In genomic region chr10:15670880-15671279, GRCh38 we compare ENCODE assay signal across 28 cellular contexts. TPM values are rescaled to one million over a fixed set of nuclear protein-coding genes. Genes with fewer than 3 reads are reported as not detected.
A peak's percentile ranks its signal among the peaks of the same experiment; 100 is the strongest.
DNase-seq lines count a peak whose midpoint lies in the region; ATAC-seq, FAIRE-seq and TF ChIP-seq lines count a peak whose summit lies in the region.
"Had no signal": no experiment of that assay in that cellular context is flagged by ENCODE, and none has a peak within 500 bp of the region (broad histone marks: within the 10 kb centered on the region; RNA-seq: fewer than 3 reads in every experiment).

No MANE protein-coding gene starts in this region.

- TF ChIP-seq EP300 in A549 (IDR thresholded peaks at IDR 0.05): no peak
- TF ChIP-seq EP300 in K562 (IDR thresholded peaks at IDR 0.05; ENCODE audit: low read length): no peak

- H3K4me3 ChIP-seq in A549 (no peak overlapping the region), K562 (no peak overlapping the region), neutrophil (ENCODE audit: low read depth in 1 of 2, low read length in 1 of 2) (no peak overlapping the region)
- H3K4me3 ChIP-seq: BLaER1, GM12878 had no signal

- H3K27me3 Mint-ChIP-seq in activated CD4-positive, alpha-beta T cell treated with anti-CD3 and anti-CD28 coated beads, Interleukin-2, amount 10 ng/mL, durations not matched to agents 24 days and 14 days: no peaks in the 10 kb centered on the region
- peaks cover 9% of the 10 kb centered on the region for H3K27me3 Mint-ChIP-seq in activated CD4-positive, alpha-beta T cell treated with anti-CD3 and anti-CD28 coated beads for 36 hours

- WGBS in A549 (ENCODE audit: missing lambda C conversion rate): 4% methylated on average over 5 of the region's 5 CpGs
- WGBS in K562 (ENCODE audit: insufficient coverage, low coverage, missing lambda C conversion rate): 8% methylated on average over 5 of the region's 5 CpGs

- TF ChIP-seq RAD21 in A549 (conservative IDR thresholded peaks at IDR 0.05 in 1 of 2, IDR thresholded peaks at IDR 0.05 in 1 of 2) (no peak), K562 (CRISPR knock-in tag; conservative IDR thresholded peaks at IDR 0.05 in 1 of 2, IDR thresholded peaks at IDR 0.05 in 1 of 2) (no peak)

- H3K36me3 ChIP-seq in K562 (ENCODE audit: control insufficient read depth, insufficient read depth, low read length) (no peaks in the 10 kb centered on the region), neutrophil (no peaks in the 10 kb centered on the region)
- H3K36me3 ChIP-seq: BE2C had no signal

- H3K4me2 ChIP-seq in A549 (no peak overlapping the region), K562 (ENCODE audit: insufficient read depth, low read length) (no peak overlapping the region)
- H3K4me2 ChIP-seq: BLaER1 had no signal

- ATAC-seq in activated CD4-positive, alpha-beta T cell treated with anti-CD3 and anti-CD28 coated beads for 36 hours: no peak
- no peak for ATAC-seq in A549
- ATAC-seq in K562: no peak
- ATAC-seq in activated naive CD4-positive, alpha-beta T cell treated with anti-CD3 and anti-CD28 coated beads, Interleukin-2, amount 50 U/mL, for 72 hours: no peak
- ATAC-seq: GM12878 had no signal

- DNase-seq in activated CD4-positive, alpha-beta T cell treated with anti-CD3 and anti-CD28 coated beads, Interleukin-2, amount 10 ng/mL, durations not matched to agents 24 days and 14 days: peak; percentile 9
- DNase-seq in activated CD4-positive, alpha-beta T cell treated with anti-CD3 and anti-CD28 coated beads for 36 hours: no peak
- DNase-seq in A549 (ENCODE audit: low read depth in 1 of 2, low spot score in 1 of 2) (no peak), K562 (ENCODE audit: extremely low read depth in 1 of 4, low spot score in 3 of 4) (no peak), NCI-H82 treated with DMSO at 0.1 percent for 48 hours (lab: John Stamatoyannopoulos, UW; ENCODE audit: unreplicated experiment) (no peak)
- DNase-seq in activated naive CD4-positive, alpha-beta T cell treated with anti-CD3 and anti-CD28 coated beads, Interleukin-2, amount 50 U/mL, for 72 hours (ENCODE audit: low spot score in 2 of 2): no peak
- DNase-seq: ACHN; BE2C; C1 segment of cervical spinal cord; CD4-positive, alpha-beta memory T cell; CD4-positive, CD25-positive, alpha-beta regulatory T cell; CD8-positive, alpha-beta memory T cell; COR-L47; DMS 273 treated with DMSO at 0.1 percent for 48 hours; DMS153; DMS53; DMS79; DND-41; EL; GDM1 had no signal

- intact Hi-C loops in activated CD4-positive, alpha-beta T cell treated with anti-CD3 and anti-CD28 coated beads, Interleukin-2, amount 10 ng/mL, durations not matched to agents 24 days and 14 days (cut with micrococcal nuclease): no loop called here
- intact Hi-C loops in activated CD4-positive, alpha-beta T cell treated with anti-CD3 and anti-CD28 coated beads for 36 hours (cut with DNase I, micrococcal nuclease): no loop called here
- intact Hi-C loops in K562 (cut with micrococcal nuclease): no loop called here

- no peak overlapping the region for H3K27ac ChIP-seq in A549
- H3K27ac ChIP-seq in K562 (ENCODE audit: extremely low read depth, low read depth, low read length): no peak overlapping the region
- peak overlapping the region; percentile 65 for H3K27ac ChIP-seq in neutrophil
- H3K27ac ChIP-seq: 22Rv1, BLaER1 had no signal

- H3K27ac Mint-ChIP-seq in activated CD4-positive, alpha-beta T cell treated with anti-CD3 and anti-CD28 coated beads, Interleukin-2, amount 10 ng/mL, durations not matched to agents 24 days and 14 days: no peak overlapping the region
- no peak overlapping the region for H3K27ac Mint-ChIP-seq in activated CD4-positive, alpha-beta T cell treated with anti-CD3 and anti-CD28 coated beads for 36 hours
- no peak overlapping the region for H3K27ac Mint-ChIP-seq in activated naive CD4-positive, alpha-beta T cell treated with anti-CD3 and anti-CD28 coated beads, Interleukin-2, amount 50 U/mL, for 72 hours
- H3K27ac Mint-ChIP-seq: CD14-positive monocyte; CD4-positive, alpha-beta memory T cell; CD8-positive, alpha-beta memory T cell had no signal

- no peaks in the 10 kb centered on the region for H4K20me1 ChIP-seq in K562 (replicated peaks; ENCODE audit: control insufficient read depth, insufficient read depth, low read length)
- H4K20me1 ChIP-seq: BLaER1 had no signal

- H3K4me1 ChIP-seq in A549: no peaks in the 10 kb centered on the region
- no peaks in the 10 kb centered on the region for H3K4me1 ChIP-seq in K562 (replicated peaks in 1 of 2; ENCODE audit: control insufficient read depth in 2 of 2, insufficient read depth in 2 of 2, low read length in 2 of 2)
- peaks cover 38 to 42% of the 10 kb centered on the region in 2 experiments for H3K4me1 ChIP-seq in neutrophil (ENCODE audit: control insufficient read depth in 1 of 2, insufficient read depth in 1 of 2, low read depth in 1 of 2, low read length in 1 of 2)
- H3K4me1 ChIP-seq: BE2C, BLaER1 had no signal

- TF ChIP-seq CTCF in A549 (IDR thresholded peaks at IDR 0.05) (no peak), K562 (IDR thresholded peaks at IDR 0.05 in 2 of 3, conservative IDR thresholded peaks at IDR 0.05 in 1 of 3; ENCODE audit: insufficient read depth in 2 of 3, low read depth in 1 of 3, low read length in 3 of 3) (no peak), neutrophil (IDR thresholded peaks at IDR 0.05) (no peak)

- H3K9me3 Mint-ChIP-seq in activated CD4-positive, alpha-beta T cell treated with anti-CD3 and anti-CD28 coated beads, Interleukin-2, amount 10 ng/mL, durations not matched to agents 24 days and 14 days: peaks cover 7% of the 10 kb centered on the region
- H3K9me3 Mint-ChIP-seq in activated CD4-positive, alpha-beta T cell treated with anti-CD3 and anti-CD28 coated beads for 36 hours (ENCODE audit: low read depth): peaks cover 1% of the 10 kb centered on the region
- H3K9me3 Mint-ChIP-seq in activated naive CD4-positive, alpha-beta T cell treated with anti-CD3 and anti-CD28 coated beads, Interleukin-2, amount 50 U/mL, for 72 hours: peaks cover 0 to 4% of the 10 kb centered on the region in 2 donors

- H3K27me3 ChIP-seq in K562 (ENCODE audit: control insufficient read depth in 2 of 2, insufficient read depth in 2 of 2, low read length in 2 of 2) (no peaks in the 10 kb centered on the region; a peak in 1 of 5 replicates), neutrophil (no peaks in the 10 kb centered on the region)
- H3K27me3 ChIP-seq: BE2C, BLaER1 had no signal

- FAIRE-seq in A549 (lab: Jason Lieb, UNC) (no peak), K562 (lab: Jason Lieb, UNC) (no peak)
- FAIRE-seq: GM12878, GM12892, GM18507 had no signal

- TF ChIP-seq POLR2A in A549 (IDR thresholded peaks at IDR 0.05; ENCODE audit: low read length) (no peak), K562 (conservative IDR thresholded peaks at IDR 0.05) (no peak)

- no peaks in the 10 kb centered on the region for H3K4me1 Mint-ChIP-seq in activated CD4-positive, alpha-beta T cell treated with anti-CD3 and anti-CD28 coated beads, Interleukin-2, amount 10 ng/mL, durations not matched to agents 24 days and 14 days
- H3K4me1 Mint-ChIP-seq in activated CD4-positive, alpha-beta T cell treated with anti-CD3 and anti-CD28 coated beads for 36 hours: no peaks in the 10 kb centered on the region
- H3K4me1 Mint-ChIP-seq: CD4-positive, alpha-beta memory T cell; CD4-positive, CD25-positive, alpha-beta regulatory T cell; CD8-positive, alpha-beta memory T cell had no signal

- no TSS peak for BruUV-seq in K562 (replicated peaks; lab: Mats Ljungman, UMichigan)

- POLR2A ChIA-PET in activated CD4-positive, alpha-beta T cell treated with anti-CD3 and anti-CD28 coated beads for 36 hours (lab: Charles Lee): no interaction called here
- POLR2A ChIA-PET in A549 (lab: Yijun Ruan, JAX): no interaction called here
- POLR2A ChIA-PET in K562 (lab: Yijun Ruan, JAX): interaction anchor here (0.9 kb wide), 1 partner anchor 26 kb away, joined by 3 read pairs; no protein-coding TSS in a partner anchor

- H3K79me2 ChIP-seq in K562 (ENCODE audit: control insufficient read depth, insufficient read depth, low read length): no peaks in the 10 kb centered on the region

- no peak overlapping the region for H2AFZ ChIP-seq in K562 (ENCODE audit: low read depth, low read length)

- no peak overlapping the region for H3K9ac ChIP-seq in K562 (ENCODE audit: insufficient read depth in 1 of 2, low read depth in 2 of 2, low read length in 2 of 2)
- H3K9ac ChIP-seq: BLaER1 had no signal

- no peak overlapping the region for H3K4me3 Mint-ChIP-seq in activated CD4-positive, alpha-beta T cell treated with anti-CD3 and anti-CD28 coated beads, Interleukin-2, amount 10 ng/mL, durations not matched to agents 24 days and 14 days
- no peak overlapping the region for H3K4me3 Mint-ChIP-seq in activated CD4-positive, alpha-beta T cell treated with anti-CD3 and anti-CD28 coated beads for 36 hours
- H3K4me3 Mint-ChIP-seq: CD14-positive monocyte; CD4-positive, alpha-beta memory T cell; CD4-positive, CD25-positive, alpha-beta regulatory T cell; CD8-positive, alpha-beta memory T cell had no signal

- in situ Hi-C loops in K562 (cut with MboI): no loop called here

- no peaks in the 10 kb centered on the region for H3K36me3 Mint-ChIP-seq in activated CD4-positive, alpha-beta T cell treated with anti-CD3 and anti-CD28 coated beads, Interleukin-2, amount 10 ng/mL, durations not matched to agents 24 days and 14 days (ENCODE audit: low read depth)
- no peaks in the 10 kb centered on the region for H3K36me3 Mint-ChIP-seq in activated CD4-positive, alpha-beta T cell treated with anti-CD3 and anti-CD28 coated beads for 36 hours (ENCODE audit: low read depth)
- peaks cover 0 to 7% of the 10 kb centered on the region in 2 donors for H3K36me3 Mint-ChIP-seq in activated naive CD4-positive, alpha-beta T cell treated with anti-CD3 and anti-CD28 coated beads, Interleukin-2, amount 50 U/mL, for 72 hours
- H3K36me3 Mint-ChIP-seq: CD14-positive monocyte; CD4-positive, alpha-beta memory T cell; CD4-positive, CD25-positive, alpha-beta regulatory T cell; CD8-positive, alpha-beta memory T cell had no signal

- H3K9me1 ChIP-seq in K562 (ENCODE audit: control insufficient read depth, insufficient read depth, low read length): no peaks in the 10 kb centered on the region

- CTCF ChIA-PET in activated CD4-positive, alpha-beta T cell treated with anti-CD3 and anti-CD28 coated beads for 36 hours (lab: Charles Lee): no interaction called here
- CTCF ChIA-PET in A549 (lab: Yijun Ruan, JAX): no interaction called here
- CTCF ChIA-PET in K562 (lab: Yijun Ruan, JAX; ENCODE audit: low intra/inter-chr PET ratio): no interaction called here

- H3K9me3 ChIP-seq in A549 (no peaks in the 10 kb centered on the region), K562 (replicated peaks; ENCODE audit: control insufficient read depth, insufficient read depth, low read depth, low read length) (no peaks in the 10 kb centered on the region), neutrophil (no peaks in the 10 kb centered on the region)
- H3K9me3 ChIP-seq: BE2C had no signal

RNA-seq across cellular contexts. Expression of gene ITGA8, which starts 48.8 kb away (rescaled TPM):
- not detected in 2 replicates for total RNA-seq in activated CD4-positive, alpha-beta T cell treated with anti-CD3 and anti-CD28 coated beads, Interleukin-2, amount 10 ng/mL, durations not matched to agents 24 days and 14 days
- not detected for total RNA-seq in activated CD4-positive, alpha-beta T cell treated with anti-CD3 and anti-CD28 coated beads for 36 hours
- 0.12 TPM in 1 of 2 replicates, not detected in the other for polyA plus RNA-seq in A549 (2011; rRNA removed)
- 0.01 TPM in 1 of 2 replicates, not detected in the other for polyA plus RNA-seq in A549 (2012; cell fraction: cytosol; rRNA removed)
- 0.01 TPM in 1 of 2 replicates, not detected in the other for polyA plus RNA-seq in A549 (2012; cell fraction: nucleus; rRNA removed)
- not detected in 3 replicates for polyA plus RNA-seq in A549 (2017; fragmentation: RNase III; extraction: RNeasy Plus Mini Kit Qiagen cat#74134 plus additional on column Dnase treatment)
- polyA minus RNA-seq in A549 (2011; rRNA and poly(A)+ RNA removed): not detected in 2 replicates
- total RNA-seq in K562 (2011; cell fraction: chromatin; rRNA removed; ENCODE audit: low replicate concordance): not detected in 2 replicates
- not detected in 2 replicates for total RNA-seq in K562 (2011; cell fraction: nucleolus; rRNA removed)
- total RNA-seq in K562 (2011; cell fraction: nucleoplasm; rRNA removed): not detected in 2 replicates
- total RNA-seq in K562 (2014; rRNA removed): 0.05 TPM in 1 of 2 replicates, not detected in the other
- total RNA-seq in K562 (2014; rRNA removed; fragmentation: Illumina TruSeq; extraction: Trizol): not detected in 2 replicates
- not detected in 2 replicates for total RNA-seq in K562 (2015; rRNA removed; fragmentation: Illumina TruSeq; extraction: Trizol)
- 0.20 TPM in 1 of 2 replicates, not detected in the other for total RNA-seq in K562 (2021)
- polyA plus RNA-seq in K562 (2011; rRNA removed): 0.01 TPM in 1 of 2 replicates, not detected in the other
- polyA plus RNA-seq in K562 (2011; cell fraction: cytosol; rRNA removed): not detected in 2 replicates
- polyA plus RNA-seq in K562 (2011; cell fraction: nucleus; rRNA removed): not detected in 2 replicates
- 0.01 and 0.03 TPM in 2 replicates for polyA plus RNA-seq in K562 (2012)
- polyA plus RNA-seq in K562 (2014; fragmentation: Illumina TruSeq; extraction: Trizol): not detected in 2 replicates
- under 1 TPM in 1 of 2 experiments, not detected in 1; 0.07 TPM for polyA plus RNA-seq in K562 (2014; fragmentation: Nextera tagmentation; extraction: Ambion mirVana)
- 0.04 TPM in 1 of 2 replicates, not detected in the other for polyA plus RNA-seq in K562 (2014; rRNA removed)
- polyA minus RNA-seq in K562 (2011; rRNA and poly(A)+ RNA removed): not detected in 2 replicates
- polyA minus RNA-seq in K562 (2011; cell fraction: cytosol; rRNA and poly(A)+ RNA removed): not detected in 2 replicates
- polyA minus RNA-seq in K562 (2011; cell fraction: nucleus; rRNA and poly(A)+ RNA removed): under 0.01 TPM in 1 of 2 replicates, not detected in the other
- total RNA-seq in activated naive CD4-positive, alpha-beta T cell treated with anti-CD3 and anti-CD28 coated beads, Interleukin-2, amount 50 U/mL, for 72 hours: not detected
- total RNA-seq: A673; CD4-positive, alpha-beta memory T cell; CD4-positive, CD25-positive, alpha-beta regulatory T cell; CD8-positive, alpha-beta memory T cell had no signal
- polyA plus RNA-seq: CD14-positive monocyte; CD4-positive, alpha-beta memory T cell; CD4-positive, CD25-positive, alpha-beta regulatory T cell; CD8-positive, alpha-beta memory T cell; GM12878 had no signal
